In the genomic region with DNA sequence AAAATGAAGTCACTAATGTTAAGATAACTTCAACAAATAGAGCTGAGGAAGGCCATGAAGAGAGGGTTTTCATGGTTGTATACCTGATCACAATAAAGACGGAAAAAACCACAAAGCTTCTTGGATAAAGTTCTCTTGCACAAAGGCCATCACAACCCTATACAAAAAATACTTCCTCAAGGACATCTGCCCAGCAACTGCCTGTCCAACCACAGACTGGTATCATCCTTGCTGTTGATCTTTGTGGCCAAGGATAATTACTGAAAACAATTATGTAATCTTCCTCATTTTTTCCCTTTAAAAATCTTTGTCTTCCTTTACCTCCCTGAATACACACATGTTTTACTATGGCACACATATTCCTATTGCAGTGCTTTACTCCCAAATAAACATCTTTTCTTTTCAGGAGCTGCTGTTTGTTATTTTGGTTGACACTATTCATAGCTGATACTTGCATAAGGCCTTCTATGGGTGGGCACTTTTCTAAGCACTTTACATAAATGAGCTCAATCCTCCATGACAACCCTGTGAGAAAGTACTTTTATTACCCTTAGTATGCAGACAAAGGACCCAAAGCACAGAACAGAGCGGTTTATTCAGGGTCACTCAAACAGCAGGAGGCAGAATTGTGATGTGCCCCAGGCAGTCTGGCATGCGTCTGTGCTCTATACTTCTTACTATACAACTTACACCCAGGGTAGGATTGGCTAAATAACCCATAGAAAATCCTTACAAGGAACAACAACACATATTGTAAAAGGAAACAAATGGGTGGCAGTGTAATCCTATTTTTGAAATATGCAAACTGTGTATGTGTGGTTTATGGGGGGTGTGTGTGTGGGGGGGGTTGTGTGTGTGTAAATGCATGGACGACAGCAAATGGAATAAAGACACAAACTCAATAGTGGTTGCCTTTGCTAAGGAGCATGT, we compare ENCODE assay signal across 13 cellular contexts. TPM values are rescaled to one million over a fixed set of nuclear protein-coding genes. Genes with fewer than 3 reads are reported as not detected.
DNase-seq lines count a peak whose midpoint lies in the region; ATAC-seq and TF ChIP-seq lines count a peak whose summit lies in the region.
"Had no signal": no experiment of that assay in that cellular context is flagged by ENCODE, and none has a peak within 500 bp of the region (broad histone marks: within the 10 kb centered on the region; RNA-seq: fewer than 3 reads in every experiment).

No MANE protein-coding gene starts in this region.

- 57 to 64% methylated on average over 4 of the region's 4 CpGs for WGBS in gastroesophageal sphincter (ENCODE audit: low coverage in 1 of 2), 2 donors

- no peak for TF ChIP-seq CTCF in gastroesophageal sphincter (IDR thresholded peaks at IDR 0.05)
- no peak for TF ChIP-seq CTCF in natural killer cell (IDR thresholded peaks at IDR 0.05)

- no peak for TF ChIP-seq POLR2A in gastroesophageal sphincter (IDR thresholded peaks at IDR 0.05)

- H3K4me1 Mint-ChIP-seq in T-helper 17 cell (no peaks in the 10 kb centered on the region), natural killer cell (no peaks in the 10 kb centered on the region)
- H3K4me1 Mint-ChIP-seq: CD4-positive, CD25-positive, alpha-beta regulatory T cell had no signal

- DNase-seq in H7 (peak; percentile 51), NCI-H146 treated with DMSO at 0.1 percent for 48 hours (lab: John Stamatoyannopoulos, UW; ENCODE audit: unreplicated experiment) (peak; percentile 76), T-helper 17 cell (no peak), islet precursor cell (peak; percentile 74), natural killer cell (no peak), DMS79 (lab: John Stamatoyannopoulos, UW) (no peak)
- DNase-seq in effector memory CD4-positive, alpha-beta T cell, result no peak
- DNase-seq: amygdala; CD4-positive, CD25-positive, alpha-beta regulatory T cell; head of caudate nucleus; stimulated activated CD4-positive, alpha-beta T cell treated with anti-CD3 and anti-CD28 coated beads, Interleukin-4, amount 100 ng/mL, for 24 hours had no signal

- intact Hi-C loops in natural killer cell (cut with micrococcal nuclease), result no loop called here

- H3K36me3 ChIP-seq in H7 (replicated peaks; ENCODE audit: control insufficient read depth, insufficient read depth, low read length) (no peaks in the 10 kb centered on the region), gastroesophageal sphincter (no peaks in the 10 kb centered on the region)
- no peaks in the 10 kb centered on the region for H3K36me3 ChIP-seq in effector memory CD4-positive, alpha-beta T cell (ENCODE audit: control insufficient read depth, insufficient read depth, low read length)

- H3K4me3 Mint-ChIP-seq in T-helper 17 cell (no peak overlapping the region), natural killer cell (no peak overlapping the region)
- H3K4me3 Mint-ChIP-seq: CD4-positive, CD25-positive, alpha-beta regulatory T cell; stimulated activated naive CD8-positive, alpha-beta T cell treated with anti-CD3 and anti-CD28 coated beads, Interleukin-15, Interleukin-2, amounts not matched to agents 100 ng/mL and 50 ng/mL, for 24 hours had no signal

- H3K27me3 Mint-ChIP-seq in T-helper 17 cell (peaks cover 30% of the 10 kb centered on the region), natural killer cell (ENCODE audit: low read depth in 2 of 2) (peaks cover 0 to 7% of the 10 kb centered on the region in 2 donors)

- no peaks in the 10 kb centered on the region for H3K9me3 Mint-ChIP-seq in natural killer cell
- H3K9me3 Mint-ChIP-seq: CD4-positive, CD25-positive, alpha-beta regulatory T cell; stimulated activated naive CD8-positive, alpha-beta T cell treated with anti-CD3 and anti-CD28 coated beads, Interleukin-15, Interleukin-2, amounts not matched to agents 100 ng/mL and 50 ng/mL, for 24 hours had no signal

- no peak for ATAC-seq in T-helper 17 cell
- ATAC-seq in gastroesophageal sphincter, result no peak
- ATAC-seq in natural killer cell, result no peak

- H3K27ac Mint-ChIP-seq in T-helper 17 cell (peak overlapping the region; percentile 37), natural killer cell (no peak overlapping the region)
- H3K27ac Mint-ChIP-seq: CD4-positive, CD25-positive, alpha-beta regulatory T cell; stimulated activated naive CD8-positive, alpha-beta T cell treated with anti-CD3 and anti-CD28 coated beads, Interleukin-15, Interleukin-2, amounts not matched to agents 100 ng/mL and 50 ng/mL, for 24 hours had no signal

- TF ChIP-seq EP300 in gastroesophageal sphincter (IDR thresholded peaks at IDR 0.05), result no peak

- H3K9me3 ChIP-seq in T-helper 17 cell (ENCODE audit: control insufficient read depth, low read length, poor library complexity, severe bottlenecking) (no peaks in the 10 kb centered on the region), gastroesophageal sphincter (no peaks in the 10 kb centered on the region)
- H3K9me3 ChIP-seq in effector memory CD4-positive, alpha-beta T cell (ENCODE audit: control insufficient read depth, low read length), result no peaks in the 10 kb centered on the region

- no peaks in the 10 kb centered on the region for H3K36me3 Mint-ChIP-seq in T-helper 17 cell (ENCODE audit: low read depth)
- no peaks in the 10 kb centered on the region for H3K36me3 Mint-ChIP-seq in natural killer cell
- H3K36me3 Mint-ChIP-seq: CD4-positive, CD25-positive, alpha-beta regulatory T cell had no signal

- no peak overlapping the region for H3K27ac ChIP-seq in gastroesophageal sphincter
- H3K27ac ChIP-seq in effector memory CD4-positive, alpha-beta T cell (ENCODE audit: insufficient read depth, low read length, poor library complexity, severe bottlenecking), result no peak overlapping the region

- H3K4me3 ChIP-seq in H7 (ENCODE audit: insufficient read depth, low read depth, low read length), result no peak overlapping the region
- H3K4me3 ChIP-seq in gastroesophageal sphincter, result no peak overlapping the region
- no peak overlapping the region for H3K4me3 ChIP-seq in effector memory CD4-positive, alpha-beta T cell (ENCODE audit: insufficient read depth, low read depth, low read length, poor library complexity, severe bottlenecking)

- H3K4me1 ChIP-seq in gastroesophageal sphincter, result no peaks in the 10 kb centered on the region
- H3K4me1 ChIP-seq in effector memory CD4-positive, alpha-beta T cell (ENCODE audit: control insufficient read depth, insufficient read depth, low read length, poor library complexity, severe bottlenecking), result no peaks in the 10 kb centered on the region

- no peaks in the 10 kb centered on the region for H3K27me3 ChIP-seq in H7 (ENCODE audit: control insufficient read depth, insufficient read depth, low read length)
- peaks cover 14% of the 10 kb centered on the region for H3K27me3 ChIP-seq in gastroesophageal sphincter
- no peaks in the 10 kb centered on the region for H3K27me3 ChIP-seq in effector memory CD4-positive, alpha-beta T cell (replicated peaks; ENCODE audit: control insufficient read depth, insufficient read depth, low read length, poor library complexity, severe bottlenecking)

RNA-seq across cellular contexts. Expression of a gene that starts 35.0 kb away (rescaled TPM):
- 12.2 and 18.9 TPM in 2 replicates for total RNA-seq in H7 (2014; rRNA removed; shearing (Covaris generic))
- 1 to 10 TPM; 6.8 to 9.6 TPM for total RNA-seq in T-helper 17 cell
- total RNA-seq in gastroesophageal sphincter, result 10 to 100 TPM; 11.4 to 18.9 (median 13.9) TPM
- 10 to 100 TPM; 12.3 to 17.0 (median 14.0) TPM for total RNA-seq in natural killer cell

Comparison
In these comparisons a context has a peak if more than half of its experiments do, and no peak if none do; other contexts are left out.
1. DNase-seq: peak in H7 (single experiment), NCI-H146 treated with DMSO at 0.1 percent for 48 hours (single experiment) and islet precursor cell (single experiment); none in T-helper 17 cell (0 of 3), effector memory CD4-positive, alpha-beta T cell (0 of 3), natural killer cell (single experiment) and DMS79 (single experiment).